Comparison of ENCODE assay signal across 17 cellular contexts in genomic region chr3:71979155-71979554, GRCh38.
"Had no signal": no experiment of that assay in that cellular context is flagged by ENCODE, and none has a peak within 500 bp of the region (broad histone marks: within the 10 kb centered on the region; RNA-seq: fewer than 3 reads in every experiment).

No MANE protein-coding gene starts in this region.

- H3K27ac ChIP-seq: body of pancreas, coronary artery, esophagus muscularis mucosa, prostate gland, skin epidermis, transverse colon had no signal

- H3K36me3 ChIP-seq: esophagus muscularis mucosa, prostate gland, transverse colon had no signal

- H3K4me1 ChIP-seq: body of pancreas, esophagus muscularis mucosa, prostate gland, transverse colon had no signal

- H3K27me3 ChIP-seq: body of pancreas, esophagus muscularis mucosa had no signal

- H3K4me3 ChIP-seq: body of pancreas, coronary artery, esophagus muscularis mucosa, prostate gland, skin epidermis, transverse colon had no signal

- H3K27ac Mint-ChIP-seq: activated naive CD8-positive, alpha-beta T cell treated with anti-CD3 and anti-CD28 coated beads for 36 hours had no signal

- DNase-seq: activated CD4-positive, alpha-beta T cell treated with anti-CD3 and anti-CD28 coated beads for 1 hour; activated gamma-delta T cell; activated naive CD8-positive, alpha-beta T cell treated with anti-CD3 and anti-CD28 coated beads for 36 hours; amygdala; body of pancreas; central memory CD4-positive, alpha-beta T cell; hypothalamus; mesendoderm; right cardiac atrium; stimulated activated CD4-positive, alpha-beta T cell treated with anti-CD3 and anti-CD28 coated beads, Interleukin-4, amount 100 ng/mL, for 24 hours; stimulated activated naive CD4-positive, alpha-beta T cell treated with Interleukin-2 at 50 U/mL for 16 hours; T1000; transverse colon had no signal

- H3K4me3 Mint-ChIP-seq: activated naive CD8-positive, alpha-beta T cell treated with anti-CD3 and anti-CD28 coated beads for 36 hours had no signal

- H3K9me3 ChIP-seq: body of pancreas, prostate gland, transverse colon had no signal

- ATAC-seq: body of pancreas, right cardiac atrium had no signal
